20 cellular contexts compared by ENCODE assay signal in genomic region chr10:108052981-108053380, GRCh38.
DNase-seq lines count a peak whose midpoint lies in the region; ATAC-seq, FAIRE-seq and TF ChIP-seq lines count a peak whose summit lies in the region.
"Had no signal": no experiment of that assay in that cellular context is flagged by ENCODE, and none has a peak within 500 bp of the region (broad histone marks: within the 10 kb centered on the region; RNA-seq: fewer than 3 reads in every experiment).

No MANE protein-coding gene starts in this region.

- no peaks in the 10 kb centered on the region; the same call in 2 of the 3 replicates for H3K9me3 ChIP-seq in GM12878 (replicated peaks; ENCODE audit: control insufficient read depth, insufficient read depth, low read length)
- H3K9me3 ChIP-seq: BLaER1 had no signal

- POLR2A ChIA-PET in GM12878 (lab: Charles Lee) = no interaction called here
- POLR2A ChIA-PET in T-cell (lab: Charles Lee) = no interaction called here

- H3K4me1 ChIP-seq in GM12878 (ENCODE audit: control insufficient read depth, insufficient read depth, low read length) = no peaks in the 10 kb centered on the region
- H3K4me1 ChIP-seq: BLaER1 had no signal

- RAD21 ChIA-PET in GM12878 (lab: Charles Lee; ENCODE audit: unreplicated experiment) = interaction anchor here (1.1 to 1.4 kb wide), 3 partner anchors 14 to 137 kb away, joined by 3 to 4 read pairs (median 4); no protein-coding TSS in a partner anchor

- ATAC-seq in GM12878 (peak; percentile 37), left colon (peak; percentile 69), T-cell (replicated peaks in 1 of 4) (no peak)
- ATAC-seq: SK-N-SH treated with all-trans-retinoic acid at 6 μM for 48 hours, T-helper 17 cell had no signal

- intact Hi-C loops in GM12878 (cut with micrococcal nuclease; ENCODE audit: unreplicated experiment) = no loop called here
- intact Hi-C loops in left colon (cut with DNase I, micrococcal nuclease) = no loop called here

- no peak for TF ChIP-seq RAD21 in GM12878 (IDR thresholded peaks at IDR 0.05; ENCODE audit: insufficient read depth, low read depth, low read length)

- SMC1A ChIA-PET in GM12878 (lab: Charles Lee; ENCODE audit: uncharacterized antibody, unreplicated experiment) = interaction anchor here (1.0 to 4.4 kb wide), 4 partner anchors 9 to 205 kb away, joined by 3 to 12 read pairs (median 8); no protein-coding TSS in a partner anchor

- FAIRE-seq in GM12878 (lab: Jason Lieb, UNC) (no peak), H54 (lab: Jason Lieb, UNC) (no peak)
- FAIRE-seq: GM12891, H1 had no signal

- H3K36me3 Mint-ChIP-seq in T-cell = no peaks in the 10 kb centered on the region

- 64% methylated on average over 1 of the region's 1 CpG for WGBS in GM12878 (ENCODE audit: insufficient coverage, insufficient replicate concordance, low lambda C conversion rate, missing lambda C conversion rate)

- H3K4me1 Mint-ChIP-seq in T-cell = no peaks in the 10 kb centered on the region
- H3K4me1 Mint-ChIP-seq: T-helper 17 cell had no signal

- H3K79me2 ChIP-seq in GM12878 (ENCODE audit: control insufficient read depth, insufficient read depth, low read length) = no peaks in the 10 kb centered on the region

- in situ Hi-C loops in GM12878 (cut with MboI) = no loop called here

- no peaks in the 10 kb centered on the region for H3K27me3 ChIP-seq in GM12878 (replicated peaks in 1 of 2; ENCODE audit: control insufficient read depth in 2 of 2, insufficient read depth in 2 of 2, low read length in 1 of 2)
- H3K27me3 ChIP-seq: BLaER1 had no signal

- no peak for TF ChIP-seq EP300 in GM12878 (IDR thresholded peaks at IDR 0.05; ENCODE audit: borderline replicate concordance in 1 of 2, control insufficient read depth in 1 of 2, low read depth in 2 of 2, low read length in 2 of 2)

- TF ChIP-seq CTCF in GM12865 (IDR thresholded peaks at IDR 0.05; ENCODE audit: insufficient read depth, low read depth, low read length, missing control alignments) (no peak), GM12878 (IDR thresholded peaks at IDR 0.05 in 2 of 3, conservative IDR thresholded peaks at IDR 0.05 in 1 of 3; ENCODE audit: control insufficient read depth in 2 of 3, extremely low read depth in 1 of 3, insufficient read depth in 1 of 3, low read depth in 3 of 3, low read length in 3 of 3) (no peak)

- no peaks in the 10 kb centered on the region for H3K36me3 ChIP-seq in GM12878 (ENCODE audit: control insufficient read depth in 2 of 2, insufficient read depth in 2 of 2, low read length in 1 of 2)
- H3K36me3 ChIP-seq: BLaER1 had no signal

- no peaks in the 10 kb centered on the region for H3K27me3 Mint-ChIP-seq in T-cell
- H3K27me3 Mint-ChIP-seq: T-helper 17 cell had no signal

- peak; percentile 38 for DNase-seq in GM12865 (ENCODE audit: low read depth)
- peak; percentile 63 for DNase-seq in NCI-H69 (lab: John Stamatoyannopoulos, UW)
- DNase-seq in GM12878 (ENCODE audit: low read depth, low spot score) = no peak
- DNase-seq in left colon = no peak
- DNase-seq in stimulated activated CD4-positive, alpha-beta T cell treated with anti-CD3 and anti-CD28 coated beads, Interleukin-2, amount 100 ng/mL, for 48 hours = no peak
- no peak for DNase-seq in NCI-H187 (lab: John Stamatoyannopoulos, UW)
- no peak for DNase-seq in T-cell
- DNase-seq in H54 (ENCODE audit: insufficient read length, low spot score) = no peak
- DNase-seq: EL, IMR-90, Kasumi-1, NCI-H1417, NCI-H2029 treated with DMSO at 0.1 percent for 48 hours, NCI-H524, Right ventricle myocardium superior, T-helper 17 cell had no signal

- H3K4me3 Mint-ChIP-seq in T-cell = no peak overlapping the region
- H3K4me3 Mint-ChIP-seq: T-helper 17 cell had no signal

- H3K27ac ChIP-seq in GM12878 (ENCODE audit: control insufficient read depth, insufficient read depth) = no peak overlapping the region
- H3K27ac ChIP-seq: BLaER1 had no signal

- no peak overlapping the region for H3K9ac ChIP-seq in GM12878 (ENCODE audit: control insufficient read depth, insufficient read depth, low read length)
- H3K9ac ChIP-seq: BLaER1 had no signal

- H3K27ac Mint-ChIP-seq in T-cell = no peak overlapping the region
- H3K27ac Mint-ChIP-seq: T-helper 17 cell had no signal

- H3K4me3 ChIP-seq in GM12865 (ENCODE audit: low read depth, low read length) (no peak overlapping the region), GM12878 (no peak overlapping the region)
- H3K4me3 ChIP-seq: BLaER1 had no signal

- no peaks in the 10 kb centered on the region for H4K20me1 ChIP-seq in GM12878 (ENCODE audit: control insufficient read depth, insufficient read depth)
- H4K20me1 ChIP-seq: BLaER1 had no signal

- CTCF ChIA-PET in GM12878 (lab: Yijun Ruan, JAX) = no interaction called here
- CTCF ChIA-PET in T-cell (lab: Charles Lee) = no interaction called here

- BruUV-seq in GM12878 (replicated peaks; lab: Mats Ljungman, UMichigan) = no TSS peak

- peaks cover 15 to 30% (median 25%) of the 10 kb centered on the region in 3 donors for H3K9me3 Mint-ChIP-seq in T-cell

- no peak overlapping the region for H3K4me2 ChIP-seq in GM12878 (ENCODE audit: control insufficient read depth, insufficient read depth)
- H3K4me2 ChIP-seq: BLaER1 had no signal

- TF ChIP-seq POLR2A in GM12878 (IDR thresholded peaks at IDR 0.05; ENCODE audit: low read depth, low read length) (no peak), H54 (IDR thresholded peaks at IDR 0.05; ENCODE audit: low read depth, low read length) (no peak)

- H2AFZ ChIP-seq in GM12878 (ENCODE audit: control insufficient read depth, low read depth, low read length) = no peak overlapping the region

TF ChIP-seq in GM12878, 131 proteins besides CTCF, POLR2A, EP300 and RAD21:
- TF ChIP-seq BMI1 (IDR thresholded peaks at IDR 0.05; ENCODE audit: borderline replicate concordance) (no peak), ZBTB40 (IDR thresholded peaks at IDR 0.05; ENCODE audit: borderline replicate concordance) (peak; percentile 42; the same call in 1 of the 2 replicates)

Comparison
In these comparisons a context has a peak if more than half of its experiments do, and no peak if none do; other contexts are left out.
1. DNase-seq: peak in GM12865 (single experiment) and NCI-H69 (single experiment); none in GM12878 (single experiment), left colon (0 of 2), stimulated activated CD4-positive, alpha-beta T cell treated with anti-CD3 and anti-CD28 coated beads, Interleukin-2, amount 100 ng/mL, for 48 hours (0 of 2), NCI-H187 (0 of 2), T-cell (0 of 34) and H54 (single experiment).
2. ATAC-seq: peak in GM12878 (single experiment) and left colon (single experiment); none in T-cell (0 of 4).